Comparison of ENCODE assay signal across 2 cellular contexts in the genomic region with DNA sequence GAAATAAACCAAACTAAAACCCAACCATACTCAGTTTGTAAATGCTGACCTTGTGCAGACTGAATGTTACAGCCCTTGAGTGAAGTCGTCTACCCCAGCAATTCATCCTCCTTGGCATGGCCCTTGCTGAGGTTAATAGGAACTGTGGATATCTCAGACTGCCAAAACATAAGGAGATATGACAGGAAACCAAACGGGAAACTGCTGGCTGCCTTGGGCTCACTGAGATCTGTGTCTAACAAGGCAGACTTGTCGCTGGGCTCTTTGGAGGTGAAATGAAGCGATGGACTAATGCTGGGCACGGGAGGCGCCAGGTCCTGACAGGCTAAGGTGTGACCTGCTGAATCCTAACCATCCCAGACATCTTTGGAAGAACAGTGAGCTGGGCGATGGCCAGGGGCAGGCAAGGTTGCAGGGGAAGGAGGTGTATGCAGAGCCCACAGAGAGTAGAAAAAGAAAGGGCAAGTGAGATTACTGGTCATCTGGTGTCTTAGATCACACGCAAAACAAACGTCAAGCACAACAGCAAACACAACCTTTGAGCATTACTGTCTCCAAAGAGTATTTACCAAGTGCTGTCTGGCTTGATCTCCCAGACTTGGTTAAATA.
A peak's percentile ranks its signal among the peaks of the same experiment; 100 is the strongest.
TF ChIP-seq lines count a peak whose summit lies in the region.

No MANE protein-coding gene starts in this region.

TF ChIP-seq in WTC11, 78 proteins besides CTCF, POLR2A, EP300 and RAD21 (continued from another document):
- TF ChIP-seq NFYB (CRISPR knock-in tag; conservative IDR thresholded peaks at IDR 0.05; ENCODE audit: low read depth) (no peak), IRF2 (CRISPR knock-in tag; IDR thresholded peaks at IDR 0.05; ENCODE audit: borderline replicate concordance, low read depth) (no peak), GABPB1 (CRISPR knock-in tag; IDR thresholded peaks at IDR 0.05) (peak; percentile 38; the same call in 1 of the 2 replicates), NR1H2 (CRISPR knock-in tag; IDR thresholded peaks at IDR 0.05) (no peak)
- TF ChIP-seq, protein P1, sequence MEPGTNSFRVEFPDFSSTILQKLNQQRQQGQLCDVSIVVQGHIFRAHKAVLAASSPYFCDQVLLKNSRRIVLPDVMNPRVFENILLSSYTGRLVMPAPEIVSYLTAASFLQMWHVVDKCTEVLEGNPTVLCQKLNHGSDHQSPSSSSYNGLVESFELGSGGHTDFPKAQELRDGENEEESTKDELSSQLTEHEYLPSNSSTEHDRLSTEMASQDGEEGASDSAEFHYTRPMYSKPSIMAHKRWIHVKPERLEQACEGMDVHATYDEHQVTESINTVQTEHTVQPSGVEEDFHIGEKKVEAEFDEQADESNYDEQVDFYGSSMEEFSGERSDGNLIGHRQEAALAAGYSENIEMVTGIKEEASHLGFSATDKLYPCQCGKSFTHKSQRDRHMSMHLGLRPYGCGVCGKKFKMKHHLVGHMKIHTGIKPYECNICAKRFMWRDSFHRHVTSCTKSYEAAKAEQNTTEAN (CRISPR knock-in tag; IDR thresholded peaks at IDR 0.05): no peak
- TF ChIP-seq, protein P2, sequence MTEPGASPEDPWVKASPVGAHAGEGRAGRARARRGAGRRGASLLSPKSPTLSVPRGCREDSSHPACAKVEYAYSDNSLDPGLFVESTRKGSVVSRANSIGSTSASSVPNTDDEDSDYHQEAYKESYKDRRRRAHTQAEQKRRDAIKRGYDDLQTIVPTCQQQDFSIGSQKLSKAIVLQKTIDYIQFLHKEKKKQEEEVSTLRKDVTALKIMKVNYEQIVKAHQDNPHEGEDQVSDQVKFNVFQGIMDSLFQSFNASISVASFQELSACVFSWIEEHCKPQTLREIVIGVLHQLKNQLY (CRISPR knock-in tag; IDR thresholded peaks at IDR 0.05): no peak
- TF ChIP-seq, protein P3, sequence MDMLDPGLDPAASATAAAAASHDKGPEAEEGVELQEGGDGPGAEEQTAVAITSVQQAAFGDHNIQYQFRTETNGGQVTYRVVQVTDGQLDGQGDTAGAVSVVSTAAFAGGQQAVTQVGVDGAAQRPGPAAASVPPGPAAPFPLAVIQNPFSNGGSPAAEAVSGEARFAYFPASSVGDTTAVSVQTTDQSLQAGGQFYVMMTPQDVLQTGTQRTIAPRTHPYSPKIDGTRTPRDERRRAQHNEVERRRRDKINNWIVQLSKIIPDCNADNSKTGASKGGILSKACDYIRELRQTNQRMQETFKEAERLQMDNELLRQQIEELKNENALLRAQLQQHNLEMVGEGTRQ (CRISPR knock-in tag; IDR thresholded peaks at IDR 0.05): no peak

TF ChIP-seq in HepG2, 621 proteins besides CTCF, POLR2A, EP300 and RAD21 (continued from another document and continues in another):
- TF ChIP-seq, protein P4, sequence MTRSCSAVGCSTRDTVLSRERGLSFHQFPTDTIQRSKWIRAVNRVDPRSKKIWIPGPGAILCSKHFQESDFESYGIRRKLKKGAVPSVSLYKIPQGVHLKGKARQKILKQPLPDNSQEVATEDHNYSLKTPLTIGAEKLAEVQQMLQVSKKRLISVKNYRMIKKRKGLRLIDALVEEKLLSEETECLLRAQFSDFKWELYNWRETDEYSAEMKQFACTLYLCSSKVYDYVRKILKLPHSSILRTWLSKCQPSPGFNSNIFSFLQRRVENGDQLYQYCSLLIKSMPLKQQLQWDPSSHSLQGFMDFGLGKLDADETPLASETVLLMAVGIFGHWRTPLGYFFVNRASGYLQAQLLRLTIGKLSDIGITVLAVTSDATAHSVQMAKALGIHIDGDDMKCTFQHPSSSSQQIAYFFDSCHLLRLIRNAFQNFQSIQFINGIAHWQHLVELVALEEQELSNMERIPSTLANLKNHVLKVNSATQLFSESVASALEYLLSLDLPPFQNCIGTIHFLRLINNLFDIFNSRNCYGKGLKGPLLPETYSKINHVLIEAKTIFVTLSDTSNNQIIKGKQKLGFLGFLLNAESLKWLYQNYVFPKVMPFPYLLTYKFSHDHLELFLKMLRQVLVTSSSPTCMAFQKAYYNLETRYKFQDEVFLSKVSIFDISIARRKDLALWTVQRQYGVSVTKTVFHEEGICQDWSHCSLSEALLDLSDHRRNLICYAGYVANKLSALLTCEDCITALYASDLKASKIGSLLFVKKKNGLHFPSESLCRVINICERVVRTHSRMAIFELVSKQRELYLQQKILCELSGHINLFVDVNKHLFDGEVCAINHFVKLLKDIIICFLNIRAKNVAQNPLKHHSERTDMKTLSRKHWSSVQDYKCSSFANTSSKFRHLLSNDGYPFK (CRISPR knock-in tag; IDR thresholded peaks at IDR 0.05; ENCODE audit: borderline replicate concordance): no peak
- TF ChIP-seq FOXA1 (IDR thresholded peaks at IDR 0.05) (peak; percentile 38; the same call in 1 of the 2 replicates), FOXA1 (CRISPR knock-in tag; IDR thresholded peaks at IDR 0.05) (peak; percentile 97), XRCC5 (optimal IDR thresholded peaks at IDR 0.05; ENCODE audit: low read length) (peak; percentile 32), SAP130 (CRISPR knock-in tag; IDR thresholded peaks at IDR 0.05; ENCODE audit: low read depth) (peak; percentile 81), HNF4G (IDR thresholded peaks at IDR 0.05; ENCODE audit: borderline replicate concordance, low read depth, low read length) (peak; percentile 95), HNF4G (CRISPR knock-in tag; IDR thresholded peaks at IDR 0.05; ENCODE audit: borderline replicate concordance, low read depth) (peak; percentile 80), ZNF292 (CRISPR knock-in tag; IDR thresholded peaks at IDR 0.05; ENCODE audit: borderline replicate concordance, low read depth) (peak; percentile 74; the same call in 1 of the 2 replicates), ZNF225 (CRISPR knock-in tag; IDR thresholded peaks at IDR 0.05) (no peak), ZBTB38 (CRISPR knock-in tag; IDR thresholded peaks at IDR 0.05) (0 out of 2 replicates have a peak, but pooled peaks have one; percentile 26), GATA4 (IDR thresholded peaks at IDR 0.05; ENCODE audit: borderline replicate concordance, low read depth) (peak; percentile 88; the same call in 1 of the 2 replicates), PAF1 (CRISPR knock-in tag; IDR thresholded peaks at IDR 0.05) (no peak), ZMAT3 (CRISPR knock-in tag; conservative IDR thresholded peaks at IDR 0.05) (no peak), TAF1 (CRISPR knock-in tag; IDR thresholded peaks at IDR 0.05) (peak; percentile 37; the same call in 1 of the 2 replicates), NFKBIZ (CRISPR knock-in tag; IDR thresholded peaks at IDR 0.05) (no peak), TBX3 (IDR thresholded peaks at IDR 0.05; ENCODE audit: borderline replicate concordance) (peak; percentile 63; the same call in 1 of the 2 replicates), NFATC3 (CRISPR knock-in tag; IDR thresholded peaks at IDR 0.05) (no peak), FOXK1 (CRISPR knock-in tag; IDR thresholded peaks at IDR 0.05; ENCODE audit: borderline replicate concordance, low read depth) (peak; percentile 78; the same call in 1 of the 2 replicates), ZFAT (CRISPR knock-in tag; conservative IDR thresholded peaks at IDR 0.05) (no peak), MTA1 (CRISPR knock-in tag; IDR thresholded peaks at IDR 0.05; ENCODE audit: borderline replicate concordance) (peak; percentile 65; the same call in 1 of the 2 replicates), GFI1 (CRISPR knock-in tag; IDR thresholded peaks at IDR 0.05; ENCODE audit: borderline replicate concordance) (no peak)
- TF ChIP-seq, protein P5, sequence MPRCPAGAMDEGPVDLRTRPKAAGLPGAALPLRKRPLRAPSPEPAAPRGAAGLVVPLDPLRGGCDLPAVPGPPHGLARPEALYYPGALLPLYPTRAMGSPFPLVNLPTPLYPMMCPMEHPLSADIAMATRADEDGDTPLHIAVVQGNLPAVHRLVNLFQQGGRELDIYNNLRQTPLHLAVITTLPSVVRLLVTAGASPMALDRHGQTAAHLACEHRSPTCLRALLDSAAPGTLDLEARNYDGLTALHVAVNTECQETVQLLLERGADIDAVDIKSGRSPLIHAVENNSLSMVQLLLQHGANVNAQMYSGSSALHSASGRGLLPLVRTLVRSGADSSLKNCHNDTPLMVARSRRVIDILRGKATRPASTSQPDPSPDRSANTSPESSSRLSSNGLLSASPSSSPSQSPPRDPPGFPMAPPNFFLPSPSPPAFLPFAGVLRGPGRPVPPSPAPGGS (CRISPR knock-in tag; IDR thresholded peaks at IDR 0.05): peak; percentile 38; the same call in 1 of the 2 replicates
- TF ChIP-seq, protein P6, sequence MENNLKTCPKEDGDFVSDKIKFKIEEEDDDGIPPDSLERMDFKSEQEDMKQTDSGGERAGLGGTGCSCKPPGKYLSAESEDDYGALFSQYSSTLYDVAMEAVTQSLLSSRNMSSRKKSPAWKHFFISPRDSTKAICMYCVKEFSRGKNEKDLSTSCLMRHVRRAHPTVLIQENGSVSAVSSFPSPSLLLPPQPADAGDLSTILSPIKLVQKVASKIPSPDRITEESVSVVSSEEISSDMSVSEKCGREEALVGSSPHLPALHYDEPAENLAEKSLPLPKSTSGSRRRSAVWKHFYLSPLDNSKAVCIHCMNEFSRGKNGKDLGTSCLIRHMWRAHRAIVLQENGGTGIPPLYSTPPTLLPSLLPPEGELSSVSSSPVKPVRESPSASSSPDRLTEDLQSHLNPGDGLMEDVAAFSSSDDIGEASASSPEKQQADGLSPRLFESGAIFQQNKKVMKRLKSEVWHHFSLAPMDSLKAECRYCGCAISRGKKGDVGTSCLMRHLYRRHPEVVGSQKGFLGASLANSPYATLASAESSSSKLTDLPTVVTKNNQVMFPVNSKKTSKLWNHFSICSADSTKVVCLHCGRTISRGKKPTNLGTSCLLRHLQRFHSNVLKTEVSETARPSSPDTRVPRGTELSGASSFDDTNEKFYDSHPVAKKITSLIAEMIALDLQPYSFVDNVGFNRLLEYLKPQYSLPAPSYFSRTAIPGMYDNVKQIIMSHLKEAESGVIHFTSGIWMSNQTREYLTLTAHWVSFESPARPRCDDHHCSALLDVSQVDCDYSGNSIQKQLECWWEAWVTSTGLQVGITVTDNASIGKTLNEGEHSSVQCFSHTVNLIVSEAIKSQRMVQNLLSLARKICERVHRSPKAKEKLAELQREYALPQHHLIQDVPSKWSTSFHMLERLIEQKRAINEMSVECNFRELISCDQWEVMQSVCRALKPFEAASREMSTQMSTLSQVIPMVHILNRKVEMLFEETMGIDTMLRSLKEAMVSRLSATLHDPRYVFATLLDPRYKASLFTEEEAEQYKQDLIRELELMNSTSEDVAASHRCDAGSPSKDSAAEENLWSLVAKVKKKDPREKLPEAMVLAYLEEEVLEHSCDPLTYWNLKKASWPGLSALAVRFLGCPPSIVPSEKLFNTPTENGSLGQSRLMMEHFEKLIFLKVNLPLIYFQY (CRISPR knock-in tag; IDR thresholded peaks at IDR 0.05; ENCODE audit: borderline replicate concordance): no peak
- TF ChIP-seq, protein P7, sequence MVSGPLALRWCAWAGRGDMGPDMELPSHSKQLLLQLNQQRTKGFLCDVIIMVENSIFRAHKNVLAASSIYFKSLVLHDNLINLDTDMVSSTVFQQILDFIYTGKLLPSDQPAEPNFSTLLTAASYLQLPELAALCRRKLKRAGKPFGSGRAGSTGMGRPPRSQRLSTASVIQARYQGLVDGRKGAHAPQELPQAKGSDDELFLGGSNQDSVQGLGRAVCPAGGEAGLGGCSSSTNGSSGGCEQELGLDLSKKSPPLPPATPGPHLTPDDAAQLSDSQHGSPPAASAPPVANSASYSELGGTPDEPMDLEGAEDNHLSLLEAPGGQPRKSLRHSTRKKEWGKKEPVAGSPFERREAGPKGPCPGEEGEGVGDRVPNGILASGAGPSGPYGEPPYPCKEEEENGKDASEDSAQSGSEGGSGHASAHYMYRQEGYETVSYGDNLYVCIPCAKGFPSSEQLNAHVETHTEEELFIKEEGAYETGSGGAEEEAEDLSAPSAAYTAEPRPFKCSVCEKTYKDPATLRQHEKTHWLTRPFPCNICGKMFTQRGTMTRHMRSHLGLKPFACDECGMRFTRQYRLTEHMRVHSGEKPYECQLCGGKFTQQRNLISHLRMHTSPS (CRISPR knock-in tag; IDR thresholded peaks at IDR 0.05; ENCODE audit: low read depth): no peak
- TF ChIP-seq, protein P8, sequence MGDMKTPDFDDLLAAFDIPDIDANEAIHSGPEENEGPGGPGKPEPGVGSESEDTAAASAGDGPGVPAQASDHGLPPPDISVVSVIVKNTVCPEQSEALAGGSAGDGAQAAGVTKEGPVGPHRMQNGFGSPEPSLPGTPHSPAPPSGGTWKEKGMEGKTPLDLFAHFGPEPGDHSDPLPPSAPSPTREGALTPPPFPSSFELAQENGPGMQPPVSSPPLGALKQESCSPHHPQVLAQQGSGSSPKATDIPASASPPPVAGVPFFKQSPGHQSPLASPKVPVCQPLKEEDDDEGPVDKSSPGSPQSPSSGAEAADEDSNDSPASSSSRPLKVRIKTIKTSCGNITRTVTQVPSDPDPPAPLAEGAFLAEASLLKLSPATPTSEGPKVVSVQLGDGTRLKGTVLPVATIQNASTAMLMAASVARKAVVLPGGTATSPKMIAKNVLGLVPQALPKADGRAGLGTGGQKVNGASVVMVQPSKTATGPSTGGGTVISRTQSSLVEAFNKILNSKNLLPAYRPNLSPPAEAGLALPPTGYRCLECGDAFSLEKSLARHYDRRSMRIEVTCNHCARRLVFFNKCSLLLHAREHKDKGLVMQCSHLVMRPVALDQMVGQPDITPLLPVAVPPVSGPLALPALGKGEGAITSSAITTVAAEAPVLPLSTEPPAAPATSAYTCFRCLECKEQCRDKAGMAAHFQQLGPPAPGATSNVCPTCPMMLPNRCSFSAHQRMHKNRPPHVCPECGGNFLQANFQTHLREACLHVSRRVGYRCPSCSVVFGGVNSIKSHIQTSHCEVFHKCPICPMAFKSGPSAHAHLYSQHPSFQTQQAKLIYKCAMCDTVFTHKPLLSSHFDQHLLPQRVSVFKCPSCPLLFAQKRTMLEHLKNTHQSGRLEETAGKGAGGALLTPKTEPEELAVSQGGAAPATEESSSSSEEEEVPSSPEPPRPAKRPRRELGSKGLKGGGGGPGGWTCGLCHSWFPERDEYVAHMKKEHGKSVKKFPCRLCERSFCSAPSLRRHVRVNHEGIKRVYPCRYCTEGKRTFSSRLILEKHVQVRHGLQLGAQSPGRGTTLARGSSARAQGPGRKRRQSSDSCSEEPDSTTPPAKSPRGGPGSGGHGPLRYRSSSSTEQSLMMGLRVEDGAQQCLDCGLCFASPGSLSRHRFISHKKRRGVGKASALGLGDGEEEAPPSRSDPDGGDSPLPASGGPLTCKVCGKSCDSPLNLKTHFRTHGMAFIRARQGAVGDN (CRISPR knock-in tag; IDR thresholded peaks at IDR 0.05): peak; percentile 72
- TF ChIP-seq, protein P9, sequence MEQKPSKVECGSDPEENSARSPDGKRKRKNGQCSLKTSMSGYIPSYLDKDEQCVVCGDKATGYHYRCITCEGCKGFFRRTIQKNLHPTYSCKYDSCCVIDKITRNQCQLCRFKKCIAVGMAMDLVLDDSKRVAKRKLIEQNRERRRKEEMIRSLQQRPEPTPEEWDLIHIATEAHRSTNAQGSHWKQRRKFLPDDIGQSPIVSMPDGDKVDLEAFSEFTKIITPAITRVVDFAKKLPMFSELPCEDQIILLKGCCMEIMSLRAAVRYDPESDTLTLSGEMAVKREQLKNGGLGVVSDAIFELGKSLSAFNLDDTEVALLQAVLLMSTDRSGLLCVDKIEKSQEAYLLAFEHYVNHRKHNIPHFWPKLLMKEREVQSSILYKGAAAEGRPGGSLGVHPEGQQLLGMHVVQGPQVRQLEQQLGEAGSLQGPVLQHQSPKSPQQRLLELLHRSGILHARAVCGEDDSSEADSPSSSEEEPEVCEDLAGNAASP (CRISPR knock-in tag; IDR thresholded peaks at IDR 0.05; ENCODE audit: borderline replicate concordance): peak; percentile 92
- TF ChIP-seq, protein P10, sequence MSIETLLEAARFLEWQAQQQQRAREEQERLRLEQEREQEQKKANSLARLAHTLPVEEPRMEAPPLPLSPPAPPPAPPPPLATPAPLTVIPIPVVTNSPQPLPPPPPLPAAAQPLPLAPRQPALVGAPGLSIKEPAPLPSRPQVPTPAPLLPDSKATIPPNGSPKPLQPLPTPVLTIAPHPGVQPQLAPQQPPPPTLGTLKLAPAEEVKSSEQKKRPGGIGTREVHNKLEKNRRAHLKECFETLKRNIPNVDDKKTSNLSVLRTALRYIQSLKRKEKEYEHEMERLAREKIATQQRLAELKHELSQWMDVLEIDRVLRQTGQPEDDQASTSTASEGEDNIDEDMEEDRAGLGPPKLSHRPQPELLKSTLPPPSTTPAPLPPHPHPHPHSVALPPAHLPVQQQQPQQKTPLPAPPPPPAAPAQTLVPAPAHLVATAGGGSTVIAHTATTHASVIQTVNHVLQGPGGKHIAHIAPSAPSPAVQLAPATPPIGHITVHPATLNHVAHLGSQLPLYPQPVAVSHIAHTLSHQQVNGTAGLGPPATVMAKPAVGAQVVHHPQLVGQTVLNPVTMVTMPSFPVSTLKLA (IDR thresholded peaks at IDR 0.05): no peak
